1 cellular context compared by ENCODE assay signal in the genomic region with DNA sequence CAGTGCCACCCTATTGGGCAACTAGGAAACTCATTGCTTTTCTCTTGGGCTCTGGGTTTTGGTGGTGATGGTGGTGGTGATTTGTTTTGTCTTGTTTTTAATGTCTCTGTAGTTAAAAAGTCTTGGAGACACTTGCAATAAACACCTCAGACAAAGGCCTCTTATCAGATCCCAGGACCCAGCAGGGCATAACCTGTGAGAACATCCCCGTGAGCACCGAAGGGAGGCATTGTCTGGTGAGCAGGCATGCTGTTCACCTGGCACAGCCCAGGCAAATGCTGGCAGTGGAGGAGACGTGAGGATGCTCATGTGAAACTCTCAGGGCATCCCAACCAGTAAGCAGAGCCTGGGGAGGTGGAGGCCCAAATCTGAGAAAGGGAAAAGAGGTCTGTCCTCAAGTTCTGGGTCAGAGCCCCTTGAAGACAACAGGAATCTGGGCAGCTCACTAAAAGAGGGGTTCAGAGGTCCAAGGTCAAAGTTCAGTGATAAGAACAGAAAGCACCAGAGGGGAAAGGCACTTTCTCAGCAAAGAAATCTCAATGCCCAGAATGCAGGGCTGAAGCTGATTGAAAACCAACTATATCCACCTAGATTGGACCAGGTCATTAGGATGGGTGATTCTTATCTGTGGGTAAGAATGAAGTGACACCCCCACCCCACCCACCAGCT.
TF ChIP-seq lines count a peak whose summit lies in the region.

No MANE protein-coding gene starts in this region.

TF ChIP-seq in endothelial cell of umbilical vein, 7 proteins besides CTCF, POLR2A, EP300 and RAD21 (continued from another document):
- no peak for TF ChIP-seq JUN (IDR thresholded peaks at IDR 0.05; ENCODE audit: borderline replicate concordance, insufficient read depth, insufficient read length, low read depth)
- TF ChIP-seq, protein P1, sequence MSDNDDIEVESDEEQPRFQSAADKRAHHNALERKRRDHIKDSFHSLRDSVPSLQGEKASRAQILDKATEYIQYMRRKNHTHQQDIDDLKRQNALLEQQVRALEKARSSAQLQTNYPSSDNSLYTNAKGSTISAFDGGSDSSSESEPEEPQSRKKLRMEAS (IDR thresholded peaks at IDR 0.05; ENCODE audit: insufficient read depth, insufficient read length) = no peak
- TF ChIP-seq FOS (IDR thresholded peaks at IDR 0.05; ENCODE audit: borderline replicate concordance, insufficient read depth, low read length) = no peak
- TF ChIP-seq MYC (IDR thresholded peaks at IDR 0.05; ENCODE audit: low read depth, low read length) = no peak
- no peak for TF ChIP-seq POLR2AphosphoS5 (IDR thresholded peaks at IDR 0.05; ENCODE audit: insufficient read depth, low read depth, low read length)
TF ChIP-seq in endothelial cell of umbilical vein: peak in this region for 0.
